In genomic region chr7:101891124-101891523, GRCh38 we compare ENCODE assay signal across 19 cellular contexts.
"Had no signal": no experiment of that assay in that cellular context is flagged by ENCODE, and none has a peak within 500 bp of the region (broad histone marks: within the 10 kb centered on the region; RNA-seq: fewer than 3 reads in every experiment).

No MANE protein-coding gene starts in this region.

- H3K27ac Mint-ChIP-seq: activated naive CD8-positive, alpha-beta T cell; activated T-helper 1 cell treated with anti-CD3 and anti-CD28 coated beads, Interleukin-12 subunit alpha, Interleukin-12 subunit beta, Interleukin-2, Interleukin-4 antibody, amounts not matched to agents 30 ng/mL and 10 ng/mL and 1 ng/mL, durations not matched to agents 14 hours and 24 hours and 36 hours had no signal

- H3K9me3 ChIP-seq: tibial artery had no signal

- H2AFZ ChIP-seq: parathyroid adenoma had no signal

- H3K36me3 Mint-ChIP-seq: activated naive CD8-positive, alpha-beta T cell; natural killer cell had no signal

- H3K27me3 Mint-ChIP-seq: activated naive CD8-positive, alpha-beta T cell had no signal

- ATAC-seq: natural killer cell; stimulated activated naive CD8-positive, alpha-beta T cell treated with anti-CD3 and anti-CD28 coated beads, Interleukin-15, Interleukin-2, amounts not matched to agents 100 U/mL and 50 U/mL, for 24 hours had no signal

- FAIRE-seq: bronchial epithelial cell, frontal cortex, kidney had no signal

- H3K4me1 ChIP-seq: parathyroid adenoma had no signal

- DNase-seq: activated CD4-positive, alpha-beta T cell treated with anti-CD3 and anti-CD28 coated beads for 1 hour; activated CD4-positive, alpha-beta T cell treated with anti-CD3 and anti-CD28 coated beads, Interleukin-2, amount 50 U/mL, for 4 hours; cerebellar nuclear complex; effector CD4-positive, alpha-beta T cell; head of caudate nucleus; kidney; natural killer cell; stimulated activated CD4-positive, alpha-beta T cell treated with anti-CD3 and anti-CD28 coated beads, Interleukin-2, amount 100 ng/mL, for 24 hours; stimulated activated naive CD8-positive, alpha-beta T cell treated with anti-CD3 and anti-CD28 coated beads, Interleukin-15, Interleukin-2, amounts not matched to agents 100 U/mL and 50 U/mL, for 24 hours; substantia nigra; T-helper 2 cell; tibial artery had no signal

- H3K27ac ChIP-seq: parathyroid adenoma, tibial artery, VCaP had no signal

- H3K4me3 ChIP-seq: lung, tibial artery had no signal

- H3K9me3 Mint-ChIP-seq: activated T-helper 1 cell treated with anti-CD3 and anti-CD28 coated beads, Interleukin-12 subunit alpha, Interleukin-12 subunit beta, Interleukin-2, Interleukin-4 antibody, amounts not matched to agents 30 ng/mL and 10 ng/mL and 1 ng/mL, durations not matched to agents 14 hours and 24 hours and 36 hours; natural killer cell had no signal

- H3K4me3 Mint-ChIP-seq: activated naive CD8-positive, alpha-beta T cell; activated T-helper 1 cell treated with anti-CD3 and anti-CD28 coated beads, Interleukin-12 subunit alpha, Interleukin-12 subunit beta, Interleukin-2, Interleukin-4 antibody, amounts not matched to agents 30 ng/mL and 10 ng/mL and 1 ng/mL, durations not matched to agents 14 hours and 24 hours and 36 hours; natural killer cell had no signal

- H3K36me3 ChIP-seq: tibial artery had no signal

- H3K27me3 ChIP-seq: tibial artery had no signal
